8 cellular contexts compared by ENCODE assay signal in the genomic region with DNA sequence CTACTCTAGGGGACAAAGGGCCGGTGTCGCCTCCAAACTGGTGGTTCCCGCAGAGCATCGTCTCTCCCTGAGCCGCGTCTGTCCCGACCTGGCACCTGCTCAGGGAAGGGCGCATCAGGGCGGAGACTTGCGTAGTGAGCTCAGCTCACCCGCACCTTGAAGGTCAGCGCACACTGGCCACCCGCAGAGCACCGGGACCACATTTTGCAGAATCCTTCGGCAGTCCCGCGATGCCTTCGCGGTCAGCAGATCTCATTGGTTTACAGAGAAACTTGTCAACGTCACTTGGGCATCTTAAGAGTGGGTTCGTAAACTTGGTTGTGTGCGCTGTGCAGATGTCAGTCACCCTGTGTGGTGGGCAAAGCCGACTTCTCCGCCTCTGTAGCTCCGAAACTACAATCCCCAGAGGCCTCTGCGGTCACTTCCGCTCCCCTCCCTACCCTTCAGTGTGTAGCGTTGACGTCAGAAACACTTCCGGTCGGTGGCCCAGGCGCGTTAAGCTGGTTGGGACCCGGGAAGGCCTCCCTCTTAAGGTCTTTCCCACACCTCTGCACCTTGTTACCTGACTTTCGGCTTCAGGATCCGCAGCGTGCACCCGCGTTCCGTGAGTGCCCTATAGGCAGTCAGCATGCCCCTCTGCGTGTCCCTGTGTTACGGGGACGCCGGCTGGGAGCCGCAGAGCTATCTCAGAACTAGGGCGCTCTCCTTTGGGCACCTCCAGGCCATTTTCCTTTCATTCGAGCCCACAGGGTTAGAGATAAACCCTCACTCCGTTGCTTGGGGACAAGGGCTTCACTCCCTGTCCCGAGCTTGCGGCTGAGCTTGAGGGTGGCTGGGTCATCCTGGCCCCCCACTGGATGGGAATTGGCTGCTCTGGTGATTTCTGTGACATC. TPM values are rescaled to one million over a fixed set of nuclear protein-coding genes. Genes with fewer than 3 reads are reported as not detected.
DNase-seq lines count a peak whose midpoint lies in the region; ATAC-seq and TF ChIP-seq lines count a peak whose summit lies in the region.

No MANE protein-coding gene starts in this region.

- peak overlapping the region; percentile 61 for H3K9ac ChIP-seq in SU-DHL-6 (ENCODE audit: low read length)

- no peak overlapping the region for H3K27ac ChIP-seq in SU-DHL-6 (ENCODE audit: low read depth, low read length)
- peak overlapping the region; percentile 80 to 88 (median 86) for H3K27ac ChIP-seq in transverse colon

- H3K4me2 ChIP-seq in SU-DHL-6 (ENCODE audit: low read depth, low read length, poor library complexity, severe bottlenecking) = peak overlapping the region; percentile 59

- H3K9me3 ChIP-seq in SU-DHL-6 (ENCODE audit: insufficient read depth, low read length) (no peaks in the 10 kb centered on the region), transverse colon (peaks cover 0 to 5% of the 10 kb centered on the region in 2 donors)

- H3K4me1 Mint-ChIP-seq in IgD-negative memory B cell = peaks cover 9 to 28% (median 20%) of the 10 kb centered on the region in 3 donors

- ATAC-seq in left cardiac atrium = peak; percentile 99

- no peaks in the 10 kb centered on the region for H3F3A ChIP-seq in SU-DHL-6 (ENCODE audit: insufficient read depth)

- H3K36me3 ChIP-seq in SU-DHL-6 (ENCODE audit: low read length) = 0 out of 2 replicates have a peak, but pooled peaks cover 4% of the 10 kb centered on the region
- peaks cover 0 to 4% (median 0%) of the 10 kb centered on the region in 4 donors for H3K36me3 ChIP-seq in transverse colon

- peaks cover 11% of the 10 kb centered on the region for H3K36me3 Mint-ChIP-seq in IgD-negative memory B cell

- peak overlapping the region; percentile 49 for H2AFZ ChIP-seq in SU-DHL-6 (ENCODE audit: low read depth, low read length, severe bottlenecking)

- no peaks in the 10 kb centered on the region for H4K20me1 ChIP-seq in SU-DHL-6 (ENCODE audit: low read depth, low read length)

- intact Hi-C loops in left cardiac atrium (cut with DNase I) = no loop called here
- intact Hi-C loops in posterior cingulate gyrus (cut with DNase I) = loop anchor here (2.0 kb wide), 1 partner anchor 36 kb away; a partner anchor contains a TSS
- intact Hi-C loops in transverse colon (cut with DNase I; ENCODE audit: low total_unique reads) = no loop called here

- POLR2A ChIA-PET in AG04449 (lab: Yijun Ruan, JAX) = interaction anchor here (0.6 to 1.3 kb wide), 4 partner anchors 15 to 161 kb away, joined by 3 to 11 read pairs (median 6); a partner anchor contains a TSS

- no peaks in the 10 kb centered on the region for H3K27me3 Mint-ChIP-seq in IgD-negative memory B cell

- no peak for TF ChIP-seq EP300 in transverse colon (IDR thresholded peaks at IDR 0.05; ENCODE audit: low read depth)

- no peaks in the 10 kb centered on the region for H3K27me3 ChIP-seq in SU-DHL-6 (ENCODE audit: low read length)
- H3K27me3 ChIP-seq in transverse colon = no peaks in the 10 kb centered on the region

- no peak for TF ChIP-seq CTCF in AG04449 (IDR thresholded peaks at IDR 0.05; ENCODE audit: insufficient read depth, low read length, missing control alignments)
- no peak for TF ChIP-seq CTCF in SU-DHL-6 (IDR thresholded peaks at IDR 0.05; ENCODE audit: insufficient read depth, low read length, poor library complexity, severe bottlenecking)
- no peak for TF ChIP-seq CTCF in transverse colon (IDR thresholded peaks at IDR 0.05)

- WGBS in transverse colon (ENCODE audit: low coverage in 1 of 2), 2 donors = 42% methylated on average over 49 of the region's 50 CpGs; no CpG with 5 or more reads in 1 of the 2 donors

- H3K4me3 Mint-ChIP-seq in IgD-negative memory B cell = peak overlapping the region; percentile 90 to 97 (median 94)

- no peaks in the 10 kb centered on the region for H3K9me2 ChIP-seq in SU-DHL-6 (replicated peaks; ENCODE audit: insufficient read depth, low read length)

- H3K27ac Mint-ChIP-seq in IgD-negative memory B cell = peak overlapping the region; percentile 81 to 97 (median 81)

- H3K9me3 Mint-ChIP-seq in IgD-negative memory B cell = peaks cover 0 to 4% (median 0%) of the 10 kb centered on the region in 3 donors

- H3K4me1 ChIP-seq in transverse colon = peaks cover 6 to 15% (median 12%) of the 10 kb centered on the region in 4 donors

- H3K4me3 ChIP-seq in AG04449 (ENCODE audit: low read depth, low read length) = peak overlapping the region; percentile 93
- peak overlapping the region; percentile 58 for H3K4me3 ChIP-seq in SU-DHL-6 (ENCODE audit: insufficient read depth, low read length, poor library complexity, severe bottlenecking)
- peak overlapping the region; percentile 55 to 79 (median 60) for H3K4me3 ChIP-seq in transverse colon

- H3K79me2 ChIP-seq in SU-DHL-6 (ENCODE audit: insufficient read depth, low read length) = peaks cover 16% of the 10 kb centered on the region; the same call in 1 of the 2 replicates

- TF ChIP-seq POLR2A in GM19193 (IDR thresholded peaks at IDR 0.05; ENCODE audit: extremely low read depth, insufficient read depth, insufficient read length) (peak; percentile 67), transverse colon (IDR thresholded peaks at IDR 0.05) (peak; percentile 48)

- DNase-seq in AG04449 (ENCODE audit: low read depth, low spot score) (peak; percentile 29), amygdala (lab: John Stamatoyannopoulos, UW) (peak; percentile 39 to 98 (median 88)), left cardiac atrium (peak; percentile 95), posterior cingulate gyrus (peak; percentile 92 to 99 (median 97)), transverse colon (peak; percentile 92)

- in situ Hi-C loops in transverse colon (cut with MboI; ENCODE audit: low pct_ligation_motif_present in 1 of 4, low pct_unique_long_range_greater_than_20kb in 1 of 4, low sequenced_read_pairs in 3 of 4) = loop anchor here in 1 of 4 donors (25.0 kb wide), 1 partner anchor 122 kb away; a partner anchor contains a TSS

- CTCF ChIA-PET in AG04449 (lab: Yijun Ruan, JAX) = interaction anchor here (0.8 kb wide), 1 partner anchor 10 kb away, joined by 3 read pairs; no protein-coding TSS in a partner anchor

RNA-seq across cellular contexts. Expression of a gene that starts 36.5 kb away (rescaled TPM):
- polyA plus RNA-seq in IgD-negative memory B cell = 10.4 TPM
- total RNA-seq in left cardiac atrium (1 to 10 TPM; 6.1 to 7.1 TPM), transverse colon (10 to 100 TPM in 1 of 4 donors, 1 to 10 TPM in 3; 3.4 to 29.9 (median 7.1) TPM)

Comparison
In these comparisons a context has a peak if more than half of its experiments do, and no peak if none do; other contexts are left out.
1. DNase-seq: peak in every context shown above with its lines; median percentile 97 in posterior cingulate gyrus; 95 in left cardiac atrium; 92 in transverse colon; 88 in amygdala; 29 in AG04449.